Comparison of ENCODE assay signal across 21 cellular contexts in genomic region chr11:47895035-47895434, GRCh38.
"Had no signal": no experiment of that assay in that cellular context is flagged by ENCODE, and none has a peak within 500 bp of the region (broad histone marks: within the 10 kb centered on the region; RNA-seq: fewer than 3 reads in every experiment).

No MANE protein-coding gene starts in this region.

- DNase-seq: colonic mucosa; cortex of kidney; effector memory CD4-positive, alpha-beta T cell; foreskin keratinocyte; heart left ventricle; hypothalamus; immature natural killer cell; islet precursor cell; kidney; kidney glomerular epithelial cell; left colon; left ventricle myocardium superior; lower lobe of right lung; mesenchymal stem cell; mucosa of descending colon; naive B cell; naive thymus-derived CD8-positive, alpha-beta T cell had no signal

- H3K4me1 ChIP-seq: colonic mucosa, esophagus muscularis mucosa, foreskin keratinocyte, gastroesophageal sphincter had no signal

- H2AFZ ChIP-seq: hepatocyte had no signal

- H3K36me3 ChIP-seq: colonic mucosa, esophagus muscularis mucosa, gastroesophageal sphincter, heart left ventricle, lower lobe of right lung had no signal

- H3K4me2 ChIP-seq: hepatocyte had no signal

- H3K4me3 ChIP-seq: colonic mucosa, esophagus muscularis mucosa, gastroesophageal sphincter, heart left ventricle, hepatocyte, lower lobe of right lung, mucosa of descending colon had no signal

- H3K27ac ChIP-seq: colonic mucosa, esophagus muscularis mucosa, foreskin keratinocyte, gastroesophageal sphincter, heart left ventricle, hepatocyte, lower lobe of right lung had no signal

- H3K27me3 ChIP-seq: colonic mucosa, esophagus muscularis mucosa, heart left ventricle, hepatocyte had no signal

- ATAC-seq: foreskin keratinocyte; gastroesophageal sphincter; heart left ventricle; left colon; left lobe of liver; left ventricle myocardium superior; lower lobe of right lung; mucosa of descending colon; naive thymus-derived CD8-positive, alpha-beta T cell had no signal

- H3K9me3 ChIP-seq: colonic mucosa, esophagus muscularis mucosa, gastroesophageal sphincter, lower lobe of right lung had no signal

- H3K79me2 ChIP-seq: hepatocyte had no signal
